8 cellular contexts compared by ENCODE assay signal in genomic region chr15:52780172-52780980, GRCh38. TPM values are rescaled to one million over a fixed set of nuclear protein-coding genes. Genes with fewer than 3 reads are reported as not detected.
DNase-seq lines count a peak whose midpoint lies in the region; ATAC-seq and TF ChIP-seq lines count a peak whose summit lies in the region.

No MANE protein-coding gene starts in this region.

- H3K4me2 ChIP-seq in BLaER1, result peak overlapping the region; percentile 31

- H4K20me1 ChIP-seq in BLaER1, result peaks cover 23% of the 10 kb centered on the region; the same call in 1 of the 2 replicates

- H3K9me3 Mint-ChIP-seq in endodermal cell (no peaks in the 10 kb centered on the region), naive B cell (peaks cover 0 to 11% (median 4%) of the 10 kb centered on the region in 7 donors)
- H3K9me3 Mint-ChIP-seq in stimulated activated naive CD8-positive, alpha-beta T cell treated with anti-CD3 and anti-CD28 coated beads, Interleukin-15, Interleukin-2, amounts not matched to agents 100 ng/mL and 50 ng/mL, for 24 hours, result no peaks in the 10 kb centered on the region

- H3K36me3 ChIP-seq in BLaER1 (no peaks in the 10 kb centered on the region), endodermal cell (ENCODE audit: control insufficient read depth, insufficient read depth, low read length) (no peaks in the 10 kb centered on the region)

- H3K4me1 Mint-ChIP-seq in endodermal cell (peaks cover 16% of the 10 kb centered on the region), naive B cell (peaks cover 9 to 31% (median 18%) of the 10 kb centered on the region in 3 donors)
- peaks cover 24% of the 10 kb centered on the region for H3K4me1 Mint-ChIP-seq in stimulated activated naive CD8-positive, alpha-beta T cell treated with anti-CD3 and anti-CD28 coated beads, Interleukin-15, Interleukin-2, amounts not matched to agents 100 ng/mL and 50 ng/mL, for 24 hours (ENCODE audit: low read depth)

- H3K4me3 ChIP-seq in BLaER1 (no peak overlapping the region), endodermal cell (ENCODE audit: low read length) (no peak overlapping the region)

- H3K9me3 ChIP-seq in BLaER1 (peaks cover 25% of the 10 kb centered on the region), endodermal cell (ENCODE audit: control insufficient read depth, low read length) (no peaks in the 10 kb centered on the region)

- peak; percentile 56 to 94 for DNase-seq in NOMO-1 (lab: John Stamatoyannopoulos, UW; ENCODE audit: unreplicated experiment in 2 of 2)
- peak; percentile 25 to 30 for DNase-seq in activated CD8-positive, alpha-beta memory T cell treated with anti-CD3 and anti-CD28 coated beads for 4 hours (ENCODE audit: low read depth in 2 of 2)
- DNase-seq in endodermal cell, result peak; percentile 90
- peak; percentile 62 for DNase-seq in naive B cell

- peaks cover 48% of the 10 kb centered on the region for H3K27me3 ChIP-seq in BLaER1
- H3K27me3 ChIP-seq in endodermal cell (ENCODE audit: control insufficient read depth, insufficient read depth, low read length, poor library complexity, severe bottlenecking), result peaks cover 48% of the 10 kb centered on the region

- H3K4me3 Mint-ChIP-seq in endodermal cell, result no peak overlapping the region
- peak overlapping the region; percentile 57 to 87 (median 74) for H3K4me3 Mint-ChIP-seq in naive B cell
- peak overlapping the region; percentile 68 for H3K4me3 Mint-ChIP-seq in stimulated activated naive CD8-positive, alpha-beta T cell treated with anti-CD3 and anti-CD28 coated beads, Interleukin-15, Interleukin-2, amounts not matched to agents 100 ng/mL and 50 ng/mL, for 24 hours

- H3K4me1 ChIP-seq in BLaER1 (no peaks in the 10 kb centered on the region), endodermal cell (ENCODE audit: control insufficient read depth, insufficient read depth, low read length) (peaks cover 6% of the 10 kb centered on the region)

- no peaks in the 10 kb centered on the region for H3K36me3 Mint-ChIP-seq in endodermal cell (ENCODE audit: low read depth)
- no peaks in the 10 kb centered on the region for H3K36me3 Mint-ChIP-seq in naive B cell
- H3K36me3 Mint-ChIP-seq in stimulated activated naive CD8-positive, alpha-beta T cell treated with anti-CD3 and anti-CD28 coated beads, Interleukin-15, Interleukin-2, amounts not matched to agents 100 ng/mL and 50 ng/mL, for 24 hours (ENCODE audit: low read depth), result no peaks in the 10 kb centered on the region

- H3K27ac ChIP-seq in BLaER1 (no peak overlapping the region), endodermal cell (ENCODE audit: low read depth, low read length) (no peak overlapping the region)

- ATAC-seq in GM19023 (IDR thresholded peaks at IDR 0.05; ENCODE audit: unreplicated experiment), result peak; percentile 73
- ATAC-seq in HG03342 (IDR thresholded peaks at IDR 0.05; ENCODE audit: unreplicated experiment), result peak; percentile 73
- peak; percentile 82 to 84 for ATAC-seq in naive B cell (ENCODE audit: low read depth in 2 of 2)

- H3K27me3 Mint-ChIP-seq in endodermal cell (ENCODE audit: insufficient read depth) (peaks cover 45% of the 10 kb centered on the region), naive B cell (peaks cover 53 to 59% (median 57%) of the 10 kb centered on the region in 3 donors)
- H3K27me3 Mint-ChIP-seq in stimulated activated naive CD8-positive, alpha-beta T cell treated with anti-CD3 and anti-CD28 coated beads, Interleukin-15, Interleukin-2, amounts not matched to agents 100 ng/mL and 50 ng/mL, for 24 hours, result peaks cover 80% of the 10 kb centered on the region

- H3K27ac Mint-ChIP-seq in endodermal cell (no peak overlapping the region), naive B cell (peak overlapping the region; percentile 4 to 90 (median 70))
- peak overlapping the region; percentile 50 for H3K27ac Mint-ChIP-seq in stimulated activated naive CD8-positive, alpha-beta T cell treated with anti-CD3 and anti-CD28 coated beads, Interleukin-15, Interleukin-2, amounts not matched to agents 100 ng/mL and 50 ng/mL, for 24 hours

- H3K9ac ChIP-seq in BLaER1 (no peak overlapping the region), endodermal cell (ENCODE audit: extremely low read depth, low read length, poor library complexity, severe bottlenecking) (no peak overlapping the region)

- 11 to 14% methylated on average over 12 to 18 of the region's 18 CpGs for WGBS in endodermal cell (ENCODE audit: insufficient coverage in 1 of 2, insufficient read length in 1 of 2), 2 experiments

- peak; percentile 96 for TF ChIP-seq CTCF in endodermal cell (conservative IDR thresholded peaks at IDR 0.05)

RNA-seq across cellular contexts. Expression of gene ONECUT1, which starts 9.8 kb away (rescaled TPM):
- total RNA-seq in endodermal cell, result 1 to 10 TPM; 1.8 to 5.3 TPM
- 5.6 TPM for polyA plus RNA-seq in endodermal cell (2013, experiment 1 of 2)
- 4.6 TPM for polyA plus RNA-seq in endodermal cell (2013, experiment 2 of 2)
- polyA plus RNA-seq in naive B cell (ENCODE audit: low read depth in 6 of 6), result not detected

Comparison
In these comparisons a context has a peak if more than half of its experiments do, and no peak if none do; other contexts are left out.
1. DNase-seq: peak in every context shown above with its lines; median percentile 90 in endodermal cell; 75 in NOMO-1; 62 in naive B cell; 28 in activated CD8-positive, alpha-beta memory T cell treated with anti-CD3 and anti-CD28 coated beads for 4 hours.